In genomic region chr1:8911416-8912309, GRCh38 we compare ENCODE assay signal across 20 cellular contexts. TPM values are rescaled to one million over a fixed set of nuclear protein-coding genes. Genes with fewer than 3 reads are reported as not detected.
DNase-seq lines count a peak whose midpoint lies in the region; ATAC-seq and TF ChIP-seq lines count a peak whose summit lies in the region.
"Had no signal": no experiment of that assay in that cellular context is flagged by ENCODE, and none has a peak within 500 bp of the region (broad histone marks: within the 10 kb centered on the region; RNA-seq: fewer than 3 reads in every experiment).

No MANE protein-coding gene starts in this region.

- no peak overlapping the region for H3K18ac ChIP-seq in IMR-90 (ENCODE audit: low read depth, low read length)

- H3K56ac ChIP-seq in IMR-90 (ENCODE audit: extremely low read depth, insufficient read depth, low read length): no peak overlapping the region

- peak overlapping the region; percentile 78 for H3K27ac Mint-ChIP-seq in CD8-positive, alpha-beta T cell
- peak overlapping the region; percentile 88 for H3K27ac Mint-ChIP-seq in activated naive CD8-positive, alpha-beta T cell
- no peak overlapping the region for H3K27ac Mint-ChIP-seq in glutamatergic neuron (ENCODE audit: unreplicated experiment)
- H3K27ac Mint-ChIP-seq in activated naive CD4-positive, alpha-beta T cell treated with anti-CD3 and anti-CD28 coated beads for 36 hours: no peak overlapping the region
- H3K27ac Mint-ChIP-seq: activated T-cell treated with anti-CD3 and anti-CD28 coated beads, Interleukin-2, amount 50 U/mL, for 72 hours; effector memory CD8-positive, alpha-beta T cell; stimulated activated effector memory CD8-positive, alpha-beta T cell treated with anti-CD3 and anti-CD28 coated beads, Interleukin-12 subunit alpha, Interleukin-12 subunit beta, amount 100 ng/mL, for 72 hours had no signal

- H3K9ac ChIP-seq in IMR-90 (ENCODE audit: low read depth, low read length) (no peak overlapping the region), colonic mucosa (ENCODE audit: low read depth in 2 of 2, low read length in 2 of 2) (no peak overlapping the region)

- H3K36me3 ChIP-seq in CD8-positive, alpha-beta T cell (ENCODE audit: insufficient read depth, low read length): no peaks in the 10 kb centered on the region
- H3K36me3 ChIP-seq in IMR-90 (ENCODE audit: control insufficient read depth, insufficient read depth, low read length) (no peaks in the 10 kb centered on the region), colonic mucosa (no peaks in the 10 kb centered on the region)
- H3K36me3 ChIP-seq: ascending aorta, gastroesophageal sphincter, right atrium auricular region, vagina had no signal

- H3K27ac ChIP-seq in CD8-positive, alpha-beta T cell (ENCODE audit: low read depth, low read length): no peak overlapping the region
- no peak overlapping the region for H3K27ac ChIP-seq in IMR-90 (ENCODE audit: insufficient read depth, low read length)
- no peak overlapping the region for H3K27ac ChIP-seq in colonic mucosa
- H3K27ac ChIP-seq: ascending aorta, gastroesophageal sphincter, right atrium auricular region, vagina had no signal

- H3K4ac ChIP-seq in IMR-90 (ENCODE audit: low read depth, low read length): no peak overlapping the region

- H3K79me1 ChIP-seq in IMR-90 (ENCODE audit: low read depth in 1 of 2, low read length in 2 of 2): no peaks in the 10 kb centered on the region

- in situ Hi-C loops in IMR-90 (cut with MboI; ENCODE audit: low sequenced_read_pairs): loop anchor here (25.0 kb wide), 1 partner anchor 576 kb away; no protein-coding TSS in a partner anchor

- no peak for TF ChIP-seq RAD21 in IMR-90 (IDR thresholded peaks at IDR 0.05; ENCODE audit: low read length)

- no peak overlapping the region for H2BK15ac ChIP-seq in IMR-90 (ENCODE audit: low read depth, low read length)

- peak overlapping the region; percentile 29 for H2BK120ac ChIP-seq in IMR-90 (ENCODE audit: low read depth, low read length)

- H3K27me3 Mint-ChIP-seq in CD8-positive, alpha-beta T cell (ENCODE audit: low read depth): no peaks in the 10 kb centered on the region
- no peaks in the 10 kb centered on the region for H3K27me3 Mint-ChIP-seq in activated naive CD8-positive, alpha-beta T cell
- H3K27me3 Mint-ChIP-seq in glutamatergic neuron (ENCODE audit: unreplicated experiment): no peaks in the 10 kb centered on the region
- H3K27me3 Mint-ChIP-seq in activated naive CD4-positive, alpha-beta T cell treated with anti-CD3 and anti-CD28 coated beads for 36 hours (ENCODE audit: low read depth): no peaks in the 10 kb centered on the region

- H3K27me3 ChIP-seq in CD8-positive, alpha-beta T cell (ENCODE audit: insufficient read depth, low read length): no peaks in the 10 kb centered on the region
- peaks cover 2% of the 10 kb centered on the region; the same call in 1 of the 2 replicates for H3K27me3 ChIP-seq in IMR-90 (ENCODE audit: control insufficient read depth, insufficient read depth, low read length)
- H3K27me3 ChIP-seq in colonic mucosa: no peaks in the 10 kb centered on the region
- H3K27me3 ChIP-seq: ascending aorta, gastroesophageal sphincter, right atrium auricular region, vagina had no signal

- no peak for TF ChIP-seq CTCF in CD8-positive, alpha-beta T cell (IDR thresholded peaks at IDR 0.05)
- TF ChIP-seq CTCF in IMR-90 (conservative IDR thresholded peaks at IDR 0.05; ENCODE audit: low read depth, low read length) (no peak), colonic mucosa (IDR thresholded peaks at IDR 0.05) (no peak), glutamatergic neuron (IDR thresholded peaks at IDR 0.05; ENCODE audit: partially characterized antibody, unreplicated experiment) (no peak)

- no peak overlapping the region for H2BK20ac ChIP-seq in IMR-90 (ENCODE audit: low read depth, low read length)

- H3K9me3 Mint-ChIP-seq in CD8-positive, alpha-beta T cell: no peaks in the 10 kb centered on the region
- H3K9me3 Mint-ChIP-seq in activated naive CD8-positive, alpha-beta T cell (ENCODE audit: low read depth): no peaks in the 10 kb centered on the region
- peaks cover 5% of the 10 kb centered on the region for H3K9me3 Mint-ChIP-seq in glutamatergic neuron (ENCODE audit: unreplicated experiment)
- H3K9me3 Mint-ChIP-seq in activated naive CD4-positive, alpha-beta T cell treated with anti-CD3 and anti-CD28 coated beads for 36 hours: no peaks in the 10 kb centered on the region
- H3K9me3 Mint-ChIP-seq: activated T-cell treated with anti-CD3 and anti-CD28 coated beads, Interleukin-2, amount 50 U/mL, for 72 hours; effector memory CD8-positive, alpha-beta T cell; stimulated activated effector memory CD8-positive, alpha-beta T cell treated with anti-CD3 and anti-CD28 coated beads, Interleukin-12 subunit alpha, Interleukin-12 subunit beta, amount 100 ng/mL, for 72 hours had no signal

- no peaks in the 10 kb centered on the region for H3K9me3 ChIP-seq in CD8-positive, alpha-beta T cell (ENCODE audit: low read length)
- H3K9me3 ChIP-seq in IMR-90 (ENCODE audit: control insufficient read depth, insufficient read depth, low read length): peaks cover 4% of the 10 kb centered on the region
- no peaks in the 10 kb centered on the region for H3K9me3 ChIP-seq in colonic mucosa
- H3K9me3 ChIP-seq: ascending aorta, gastroesophageal sphincter, right atrium auricular region, vagina had no signal

- 0 out of 2 replicates have a peak overlapping the region, but pooled peaks have one; percentile 16 for H4K5ac ChIP-seq in IMR-90 (ENCODE audit: low read depth, low read length)

- dilution Hi-C loops in IMR-90 (cut with HindIII; ENCODE audit: low sequenced_read_pairs, unreplicated experiment): no loop called here

- peaks cover 32% of the 10 kb centered on the region for H3K4me1 ChIP-seq in CD8-positive, alpha-beta T cell (ENCODE audit: insufficient read depth, low read length)
- H3K4me1 ChIP-seq in IMR-90 (ENCODE audit: control insufficient read depth, insufficient read depth, low read length) (no peaks in the 10 kb centered on the region), colonic mucosa (no peaks in the 10 kb centered on the region)
- H3K4me1 ChIP-seq: ascending aorta, gastroesophageal sphincter, right atrium auricular region, vagina had no signal

- no peak overlapping the region for H4K91ac ChIP-seq in IMR-90 (ENCODE audit: insufficient read depth, low read depth, low read length)

- no peak overlapping the region for H3K4me2 ChIP-seq in IMR-90 (ENCODE audit: low read depth, low read length)

- no peaks in the 10 kb centered on the region for H4K20me1 ChIP-seq in IMR-90 (ENCODE audit: insufficient read depth, low read length)

- no TSS peak for BruUV-seq in IMR-90 (replicated peaks; lab: Mats Ljungman, UMichigan)

- no peak for DNase-seq in CD8-positive, alpha-beta T cell
- DNase-seq in IMR-90: no peak
- peak; percentile 63 for DNase-seq in iPS-NIHi7 (ENCODE audit: extremely low spot score)
- DNase-seq in colonic mucosa: no peak
- no peak for DNase-seq in glutamatergic neuron
- no peak for DNase-seq in GDM1 (lab: John Stamatoyannopoulos, UW)
- DNase-seq in activated naive CD4-positive, alpha-beta T cell treated with anti-CD3 and anti-CD28 coated beads for 36 hours: no peak
- DNase-seq: activated T-cell treated with anti-CD3 and anti-CD28 coated beads, Interleukin-2, amount 50 U/mL, for 72 hours; AML-193; effector memory CD8-positive, alpha-beta T cell; naive thymus-derived CD4-positive, alpha-beta T cell; NCI-H2171; stimulated activated CD4-positive, alpha-beta T cell treated with anti-CD3 and anti-CD28 coated beads, Interleukin-2, amount 100 ng/mL, for 48 hours; SW 1271 had no signal

- no peak overlapping the region for H3K14ac ChIP-seq in IMR-90 (replicated peaks; ENCODE audit: low read depth, low read length)

- peak overlapping the region; percentile 39 for H2AFZ ChIP-seq in IMR-90 (replicated peaks; ENCODE audit: low read length, poor library complexity)

- no peak for TF ChIP-seq POLR2A in IMR-90 (IDR thresholded peaks at IDR 0.05; ENCODE audit: low read depth, low read length)

- intact Hi-C loops in CD8-positive, alpha-beta T cell (cut with DNase I, micrococcal nuclease): no loop called here
- intact Hi-C loops in IMR-90 (cut with micrococcal nuclease) (no loop called here), colonic mucosa (cut with DNase I) (loop anchor here (10.0 kb wide), 1 partner anchor 293 kb away; no protein-coding TSS in a partner anchor)
- intact Hi-C loops in activated naive CD4-positive, alpha-beta T cell treated with anti-CD3 and anti-CD28 coated beads for 36 hours (cut with micrococcal nuclease): no loop called here

- CTCF ChIA-PET in CD8-positive, alpha-beta T cell (lab: Charles Lee): interaction anchor here (1.3 to 2.5 kb wide), 3 partner anchors 53 to 93 kb away, joined by 3 to 14 read pairs (median 8); no protein-coding TSS in a partner anchor
- CTCF ChIA-PET in IMR-90 (lab: Yijun Ruan, JAX): interaction anchor here (0.7 kb wide), 1 partner anchor 121 kb away, joined by 3 read pairs; no protein-coding TSS in a partner anchor
- CTCF ChIA-PET in activated naive CD4-positive, alpha-beta T cell treated with anti-CD3 and anti-CD28 coated beads for 36 hours (lab: Charles Lee): interaction anchor here (1.5 kb wide), 1 partner anchor 78 kb away, joined by 4 read pairs; no protein-coding TSS in a partner anchor

- no peak overlapping the region for H4K8ac ChIP-seq in IMR-90 (ENCODE audit: low read depth in 2 of 2, low read length in 2 of 2)

- no peak overlapping the region for H3K23ac ChIP-seq in IMR-90 (ENCODE audit: low read depth, low read length)

- peaks cover 32% of the 10 kb centered on the region for H3K36me3 Mint-ChIP-seq in CD8-positive, alpha-beta T cell
- peaks cover 11% of the 10 kb centered on the region for H3K36me3 Mint-ChIP-seq in activated naive CD8-positive, alpha-beta T cell
- no peaks in the 10 kb centered on the region for H3K36me3 Mint-ChIP-seq in glutamatergic neuron (ENCODE audit: unreplicated experiment)
- no peaks in the 10 kb centered on the region for H3K36me3 Mint-ChIP-seq in activated naive CD4-positive, alpha-beta T cell treated with anti-CD3 and anti-CD28 coated beads for 36 hours (ENCODE audit: low read depth)

- H3K4me1 Mint-ChIP-seq in CD8-positive, alpha-beta T cell (ENCODE audit: low read depth): peaks cover 41% of the 10 kb centered on the region
- peaks cover 45% of the 10 kb centered on the region for H3K4me1 Mint-ChIP-seq in activated naive CD8-positive, alpha-beta T cell (ENCODE audit: low read depth)
- peaks cover 7% of the 10 kb centered on the region for H3K4me1 Mint-ChIP-seq in glutamatergic neuron (ENCODE audit: low read depth, unreplicated experiment)
- H3K4me1 Mint-ChIP-seq in activated naive CD4-positive, alpha-beta T cell treated with anti-CD3 and anti-CD28 coated beads for 36 hours (ENCODE audit: low read depth): peaks cover 2% of the 10 kb centered on the region

- no peak overlapping the region for H3K4me3 ChIP-seq in CD8-positive, alpha-beta T cell (ENCODE audit: low read depth, low read length)
- no peak overlapping the region for H3K4me3 ChIP-seq in IMR-90 (ENCODE audit: insufficient read depth, low read depth, low read length)
- no peak overlapping the region for H3K4me3 ChIP-seq in colonic mucosa
- H3K4me3 ChIP-seq: ascending aorta, gastroesophageal sphincter, right atrium auricular region, vagina had no signal

- H2BK5ac ChIP-seq in IMR-90 (ENCODE audit: low read depth, low read length, poor library complexity, severe bottlenecking): no peak overlapping the region

- no peak overlapping the region for H2AK9ac ChIP-seq in IMR-90 (replicated peaks; ENCODE audit: low read depth, low read length, poor library complexity)

- H3K4me3 Mint-ChIP-seq in CD8-positive, alpha-beta T cell: no peak overlapping the region
- H3K4me3 Mint-ChIP-seq in activated naive CD8-positive, alpha-beta T cell: peak overlapping the region; percentile 27
- H3K4me3 Mint-ChIP-seq in glutamatergic neuron (ENCODE audit: unreplicated experiment): no peak overlapping the region
- H3K4me3 Mint-ChIP-seq in activated naive CD4-positive, alpha-beta T cell treated with anti-CD3 and anti-CD28 coated beads for 36 hours: no peak overlapping the region
- H3K4me3 Mint-ChIP-seq: activated T-cell treated with anti-CD3 and anti-CD28 coated beads, Interleukin-2, amount 50 U/mL, for 72 hours; effector memory CD8-positive, alpha-beta T cell; naive thymus-derived CD4-positive, alpha-beta T cell; stimulated activated effector memory CD8-positive, alpha-beta T cell treated with anti-CD3 and anti-CD28 coated beads, Interleukin-12 subunit alpha, Interleukin-12 subunit beta, amount 100 ng/mL, for 72 hours had no signal

- no peak for ATAC-seq in CD8-positive, alpha-beta T cell
- peak; percentile 42 for ATAC-seq in IMR-90 (ENCODE audit: low read depth)
- ATAC-seq: effector memory CD8-positive, alpha-beta T cell; gastroesophageal sphincter; naive thymus-derived CD4-positive, alpha-beta T cell had no signal

- H3K9me1 ChIP-seq in IMR-90 (ENCODE audit: insufficient read depth, low read length): no peaks in the 10 kb centered on the region

- WGBS in IMR-90 (ENCODE audit: extremely low coverage in 2 of 2, insufficient read length in 1 of 2), 2 experiments: 100% methylated on average over 2 of the region's 17 CpGs; no CpG with 5 or more reads in 1 of the 2 experiments

- POLR2A ChIA-PET in CD8-positive, alpha-beta T cell (lab: Charles Lee): interaction anchor here (1.5 kb wide), 1 partner anchor 93 kb away, joined by 6 read pairs; no protein-coding TSS in a partner anchor
- POLR2A ChIA-PET in IMR-90 (lab: Charles Lee; ENCODE audit: unreplicated experiment): no interaction called here

- H2AK5ac ChIP-seq in IMR-90 (ENCODE audit: low read depth, low read length): peak overlapping the region; percentile 39; the same call in 1 of the 2 replicates

RNA-seq across cellular contexts. Expression of gene ENO1, which starts 33.2 kb away (rescaled TPM):
- total RNA-seq in CD8-positive, alpha-beta T cell: 100 to 1,000 TPM; 130 to 136 TPM
- total RNA-seq in IMR-90 (2012; rRNA removed) (2,952 and 3,643 TPM in 2 replicates), colonic mucosa (1,000 to 10,000 TPM in 1 of 2 donors, 100 to 1,000 TPM in 1; 982 to 1,067 TPM), glutamatergic neuron (ENCODE audit: unreplicated experiment) (357 TPM)
- 2,094 and 2,125 TPM in 2 replicates for polyA plus RNA-seq in IMR-90 (2012; rRNA removed)
- 1,308 and 1,582 TPM in 2 replicates for polyA plus RNA-seq in IMR-90 (2012; cell fraction: cytosol; rRNA removed)
- 1,133 and 1,170 TPM in 2 replicates for polyA plus RNA-seq in IMR-90 (2012; cell fraction: nucleus; rRNA removed; ENCODE audit: low replicate concordance)
- 1,000 to 10,000 TPM; 2,952 to 3,004 TPM for total RNA-seq in activated naive CD4-positive, alpha-beta T cell treated with anti-CD3 and anti-CD28 coated beads for 36 hours

RNA-seq across cellular contexts. Expression of gene CA6, which starts 34.0 kb away (rescaled TPM):
- 1 to 10 TPM; 1.6 to 2.4 TPM for total RNA-seq in CD8-positive, alpha-beta T cell
- total RNA-seq in IMR-90 (2012; rRNA removed) (not detected in 2 replicates), colonic mucosa (not detected), glutamatergic neuron (ENCODE audit: unreplicated experiment) (not detected)
- polyA plus RNA-seq in IMR-90 (2012; rRNA removed): not detected in 2 replicates
- not detected in 2 replicates for polyA plus RNA-seq in IMR-90 (2012; cell fraction: cytosol; rRNA removed)
- not detected in 2 replicates for polyA plus RNA-seq in IMR-90 (2012; cell fraction: nucleus; rRNA removed; ENCODE audit: low replicate concordance)
- under 1 TPM; 0.22 to 0.62 TPM for total RNA-seq in activated naive CD4-positive, alpha-beta T cell treated with anti-CD3 and anti-CD28 coated beads for 36 hours
- total RNA-seq: ascending aorta, gastroesophageal sphincter, right atrium auricular region, vagina had no signal

Comparison
In these comparisons a context has a peak if more than half of its experiments do, and no peak if none do; other contexts are left out.
1. H3K27ac Mint-ChIP-seq: peak in CD8-positive, alpha-beta T cell (single experiment) and activated naive CD8-positive, alpha-beta T cell (single experiment); none in glutamatergic neuron (single experiment) and activated naive CD4-positive, alpha-beta T cell treated with anti-CD3 and anti-CD28 coated beads for 36 hours (single experiment).